ENCODE assay signal across 2 cellular contexts in the genomic region with DNA sequence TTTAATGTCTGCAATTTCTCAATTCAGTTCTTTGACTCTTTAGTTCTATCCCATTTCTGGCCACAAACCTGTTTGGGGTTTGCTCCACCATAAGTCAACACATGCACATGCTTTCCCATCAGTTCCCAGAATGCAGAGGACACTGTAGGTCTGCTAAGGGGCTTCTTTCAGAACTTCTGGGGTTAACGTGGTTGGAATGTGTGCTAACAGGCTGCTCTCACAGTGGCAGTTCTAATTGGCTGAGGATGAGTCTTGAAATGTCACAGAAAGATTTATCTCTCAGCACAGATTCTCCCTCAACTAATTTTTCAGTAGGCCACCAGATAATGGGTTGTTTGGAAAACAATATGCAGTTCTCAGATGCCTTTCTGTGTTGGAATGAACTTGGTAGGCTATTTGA.
TF ChIP-seq lines count a peak whose summit lies in the region.

No MANE protein-coding gene starts in this region.

TF ChIP-seq in SK-N-SH, 30 proteins besides CTCF, POLR2A, EP300 and RAD21 (continued from another document):
- TF ChIP-seq, protein P1, sequence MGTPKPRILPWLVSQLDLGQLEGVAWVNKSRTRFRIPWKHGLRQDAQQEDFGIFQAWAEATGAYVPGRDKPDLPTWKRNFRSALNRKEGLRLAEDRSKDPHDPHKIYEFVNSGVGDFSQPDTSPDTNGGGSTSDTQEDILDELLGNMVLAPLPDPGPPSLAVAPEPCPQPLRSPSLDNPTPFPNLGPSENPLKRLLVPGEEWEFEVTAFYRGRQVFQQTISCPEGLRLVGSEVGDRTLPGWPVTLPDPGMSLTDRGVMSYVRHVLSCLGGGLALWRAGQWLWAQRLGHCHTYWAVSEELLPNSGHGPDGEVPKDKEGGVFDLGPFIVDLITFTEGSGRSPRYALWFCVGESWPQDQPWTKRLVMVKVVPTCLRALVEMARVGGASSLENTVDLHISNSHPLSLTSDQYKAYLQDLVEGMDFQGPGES (IDR thresholded peaks at IDR 0.05; ENCODE audit: low read depth, low read length): no peak
- no peak for TF ChIP-seq GATA2 (CRISPR knock-in tag; IDR thresholded peaks at IDR 0.05)
- TF ChIP-seq MXI1 (IDR thresholded peaks at IDR 0.05; ENCODE audit: low read depth, low read length): no peak
- TF ChIP-seq, protein P2, sequence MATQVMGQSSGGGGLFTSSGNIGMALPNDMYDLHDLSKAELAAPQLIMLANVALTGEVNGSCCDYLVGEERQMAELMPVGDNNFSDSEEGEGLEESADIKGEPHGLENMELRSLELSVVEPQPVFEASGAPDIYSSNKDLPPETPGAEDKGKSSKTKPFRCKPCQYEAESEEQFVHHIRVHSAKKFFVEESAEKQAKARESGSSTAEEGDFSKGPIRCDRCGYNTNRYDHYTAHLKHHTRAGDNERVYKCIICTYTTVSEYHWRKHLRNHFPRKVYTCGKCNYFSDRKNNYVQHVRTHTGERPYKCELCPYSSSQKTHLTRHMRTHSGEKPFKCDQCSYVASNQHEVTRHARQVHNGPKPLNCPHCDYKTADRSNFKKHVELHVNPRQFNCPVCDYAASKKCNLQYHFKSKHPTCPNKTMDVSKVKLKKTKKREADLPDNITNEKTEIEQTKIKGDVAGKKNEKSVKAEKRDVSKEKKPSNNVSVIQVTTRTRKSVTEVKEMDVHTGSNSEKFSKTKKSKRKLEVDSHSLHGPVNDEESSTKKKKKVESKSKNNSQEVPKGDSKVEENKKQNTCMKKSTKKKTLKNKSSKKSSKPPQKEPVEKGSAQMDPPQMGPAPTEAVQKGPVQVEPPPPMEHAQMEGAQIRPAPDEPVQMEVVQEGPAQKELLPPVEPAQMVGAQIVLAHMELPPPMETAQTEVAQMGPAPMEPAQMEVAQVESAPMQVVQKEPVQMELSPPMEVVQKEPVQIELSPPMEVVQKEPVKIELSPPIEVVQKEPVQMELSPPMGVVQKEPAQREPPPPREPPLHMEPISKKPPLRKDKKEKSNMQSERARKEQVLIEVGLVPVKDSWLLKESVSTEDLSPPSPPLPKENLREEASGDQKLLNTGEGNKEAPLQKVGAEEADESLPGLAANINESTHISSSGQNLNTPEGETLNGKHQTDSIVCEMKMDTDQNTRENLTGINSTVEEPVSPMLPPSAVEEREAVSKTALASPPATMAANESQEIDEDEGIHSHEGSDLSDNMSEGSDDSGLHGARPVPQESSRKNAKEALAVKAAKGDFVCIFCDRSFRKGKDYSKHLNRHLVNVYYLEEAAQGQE (IDR thresholded peaks at IDR 0.05; ENCODE audit: low read depth, low read length): no peak
- no peak for TF ChIP-seq FOXJ3 (CRISPR knock-in tag; IDR thresholded peaks at IDR 0.05)
- TF ChIP-seq FOSL2 (IDR thresholded peaks at IDR 0.05; ENCODE audit: borderline replicate concordance, low read depth): no peak
- no peak for TF ChIP-seq MEF2A (IDR thresholded peaks at IDR 0.05; ENCODE audit: borderline replicate concordance, low read depth)
- TF ChIP-seq RCOR1 (IDR thresholded peaks at IDR 0.05; ENCODE audit: low read length): no peak
- TF ChIP-seq, protein P3, sequence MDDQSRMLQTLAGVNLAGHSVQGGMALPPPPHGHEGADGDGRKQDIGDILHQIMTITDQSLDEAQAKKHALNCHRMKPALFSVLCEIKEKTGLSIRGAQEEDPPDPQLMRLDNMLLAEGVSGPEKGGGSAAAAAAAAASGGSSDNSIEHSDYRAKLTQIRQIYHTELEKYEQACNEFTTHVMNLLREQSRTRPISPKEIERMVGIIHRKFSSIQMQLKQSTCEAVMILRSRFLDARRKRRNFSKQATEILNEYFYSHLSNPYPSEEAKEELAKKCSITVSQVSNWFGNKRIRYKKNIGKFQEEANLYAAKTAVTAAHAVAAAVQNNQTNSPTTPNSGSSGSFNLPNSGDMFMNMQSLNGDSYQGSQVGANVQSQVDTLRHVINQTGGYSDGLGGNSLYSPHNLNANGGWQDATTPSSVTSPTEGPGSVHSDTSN (IDR thresholded peaks at IDR 0.05): no peak
- no peak for TF ChIP-seq RFX5 (IDR thresholded peaks at IDR 0.05; ENCODE audit: low read length)
- no peak for TF ChIP-seq YY1 (IDR thresholded peaks at IDR 0.05; ENCODE audit: low read depth)

TF ChIP-seq in SK-N-SH treated with all-trans-retinoic acid at 6 μM for 48 hours, 23 proteins besides CTCF, POLR2A, EP300 and RAD21 (continued from another document):
- TF ChIP-seq, protein P4, sequence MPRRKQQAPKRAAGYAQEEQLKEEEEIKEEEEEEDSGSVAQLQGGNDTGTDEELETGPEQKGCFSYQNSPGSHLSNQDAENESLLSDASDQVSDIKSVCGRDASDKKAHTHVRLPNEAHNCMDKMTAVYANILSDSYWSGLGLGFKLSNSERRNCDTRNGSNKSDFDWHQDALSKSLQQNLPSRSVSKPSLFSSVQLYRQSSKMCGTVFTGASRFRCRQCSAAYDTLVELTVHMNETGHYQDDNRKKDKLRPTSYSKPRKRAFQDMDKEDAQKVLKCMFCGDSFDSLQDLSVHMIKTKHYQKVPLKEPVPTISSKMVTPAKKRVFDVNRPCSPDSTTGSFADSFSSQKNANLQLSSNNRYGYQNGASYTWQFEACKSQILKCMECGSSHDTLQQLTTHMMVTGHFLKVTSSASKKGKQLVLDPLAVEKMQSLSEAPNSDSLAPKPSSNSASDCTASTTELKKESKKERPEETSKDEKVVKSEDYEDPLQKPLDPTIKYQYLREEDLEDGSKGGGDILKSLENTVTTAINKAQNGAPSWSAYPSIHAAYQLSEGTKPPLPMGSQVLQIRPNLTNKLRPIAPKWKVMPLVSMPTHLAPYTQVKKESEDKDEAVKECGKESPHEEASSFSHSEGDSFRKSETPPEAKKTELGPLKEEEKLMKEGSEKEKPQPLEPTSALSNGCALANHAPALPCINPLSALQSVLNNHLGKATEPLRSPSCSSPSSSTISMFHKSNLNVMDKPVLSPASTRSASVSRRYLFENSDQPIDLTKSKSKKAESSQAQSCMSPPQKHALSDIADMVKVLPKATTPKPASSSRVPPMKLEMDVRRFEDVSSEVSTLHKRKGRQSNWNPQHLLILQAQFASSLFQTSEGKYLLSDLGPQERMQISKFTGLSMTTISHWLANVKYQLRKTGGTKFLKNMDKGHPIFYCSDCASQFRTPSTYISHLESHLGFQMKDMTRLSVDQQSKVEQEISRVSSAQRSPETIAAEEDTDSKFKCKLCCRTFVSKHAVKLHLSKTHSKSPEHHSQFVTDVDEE (CRISPR knock-in tag; IDR thresholded peaks at IDR 0.05): no peak
- TF ChIP-seq, protein P5, sequence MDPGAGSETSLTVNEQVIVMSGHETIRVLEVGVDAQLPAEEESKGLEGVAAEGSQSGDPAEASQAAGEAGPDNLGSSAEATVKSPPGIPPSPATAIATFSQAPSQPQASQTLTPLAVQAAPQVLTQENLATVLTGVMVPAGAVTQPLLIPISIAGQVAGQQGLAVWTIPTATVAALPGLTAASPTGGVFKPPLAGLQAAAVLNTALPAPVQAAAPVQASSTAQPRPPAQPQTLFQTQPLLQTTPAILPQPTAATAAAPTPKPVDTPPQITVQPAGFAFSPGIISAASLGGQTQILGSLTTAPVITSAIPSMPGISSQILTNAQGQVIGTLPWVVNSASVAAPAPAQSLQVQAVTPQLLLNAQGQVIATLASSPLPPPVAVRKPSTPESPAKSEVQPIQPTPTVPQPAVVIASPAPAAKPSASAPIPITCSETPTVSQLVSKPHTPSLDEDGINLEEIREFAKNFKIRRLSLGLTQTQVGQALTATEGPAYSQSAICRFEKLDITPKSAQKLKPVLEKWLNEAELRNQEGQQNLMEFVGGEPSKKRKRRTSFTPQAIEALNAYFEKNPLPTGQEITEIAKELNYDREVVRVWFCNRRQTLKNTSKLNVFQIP (CRISPR knock-in tag; IDR thresholded peaks at IDR 0.05; ENCODE audit: borderline replicate concordance, low read depth): no peak
- TF ChIP-seq, protein P6, sequence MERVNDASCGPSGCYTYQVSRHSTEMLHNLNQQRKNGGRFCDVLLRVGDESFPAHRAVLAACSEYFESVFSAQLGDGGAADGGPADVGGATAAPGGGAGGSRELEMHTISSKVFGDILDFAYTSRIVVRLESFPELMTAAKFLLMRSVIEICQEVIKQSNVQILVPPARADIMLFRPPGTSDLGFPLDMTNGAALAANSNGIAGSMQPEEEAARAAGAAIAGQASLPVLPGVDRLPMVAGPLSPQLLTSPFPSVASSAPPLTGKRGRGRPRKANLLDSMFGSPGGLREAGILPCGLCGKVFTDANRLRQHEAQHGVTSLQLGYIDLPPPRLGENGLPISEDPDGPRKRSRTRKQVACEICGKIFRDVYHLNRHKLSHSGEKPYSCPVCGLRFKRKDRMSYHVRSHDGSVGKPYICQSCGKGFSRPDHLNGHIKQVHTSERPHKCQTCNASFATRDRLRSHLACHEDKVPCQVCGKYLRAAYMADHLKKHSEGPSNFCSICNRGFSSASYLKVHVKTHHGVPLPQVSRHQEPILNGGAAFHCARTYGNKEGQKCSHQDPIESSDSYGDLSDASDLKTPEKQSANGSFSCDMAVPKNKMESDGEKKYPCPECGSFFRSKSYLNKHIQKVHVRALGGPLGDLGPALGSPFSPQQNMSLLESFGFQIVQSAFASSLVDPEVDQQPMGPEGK (CRISPR knock-in tag; IDR thresholded peaks at IDR 0.05; ENCODE audit: borderline replicate concordance): no peak
- TF ChIP-seq ZFP30 (CRISPR knock-in tag; IDR thresholded peaks at IDR 0.05) (no peak), ISL1 (CRISPR knock-in tag; IDR thresholded peaks at IDR 0.05) (no peak), BACH2 (CRISPR knock-in tag; IDR thresholded peaks at IDR 0.05; ENCODE audit: borderline replicate concordance) (no peak), ZNF8 (CRISPR knock-in tag; IDR thresholded peaks at IDR 0.05) (no peak), GLIS3 (CRISPR knock-in tag; IDR thresholded peaks at IDR 0.05) (no peak), ESRRG (CRISPR knock-in tag; IDR thresholded peaks at IDR 0.05) (no peak), RARB (CRISPR knock-in tag; IDR thresholded peaks at IDR 0.05) (no peak), OSR1 (CRISPR knock-in tag; IDR thresholded peaks at IDR 0.05) (no peak), TCF4 (CRISPR knock-in tag; IDR thresholded peaks at IDR 0.05; ENCODE audit: borderline replicate concordance) (no peak), SNAI2 (CRISPR knock-in tag; IDR thresholded peaks at IDR 0.05) (no peak)
- TF ChIP-seq, protein P7, sequence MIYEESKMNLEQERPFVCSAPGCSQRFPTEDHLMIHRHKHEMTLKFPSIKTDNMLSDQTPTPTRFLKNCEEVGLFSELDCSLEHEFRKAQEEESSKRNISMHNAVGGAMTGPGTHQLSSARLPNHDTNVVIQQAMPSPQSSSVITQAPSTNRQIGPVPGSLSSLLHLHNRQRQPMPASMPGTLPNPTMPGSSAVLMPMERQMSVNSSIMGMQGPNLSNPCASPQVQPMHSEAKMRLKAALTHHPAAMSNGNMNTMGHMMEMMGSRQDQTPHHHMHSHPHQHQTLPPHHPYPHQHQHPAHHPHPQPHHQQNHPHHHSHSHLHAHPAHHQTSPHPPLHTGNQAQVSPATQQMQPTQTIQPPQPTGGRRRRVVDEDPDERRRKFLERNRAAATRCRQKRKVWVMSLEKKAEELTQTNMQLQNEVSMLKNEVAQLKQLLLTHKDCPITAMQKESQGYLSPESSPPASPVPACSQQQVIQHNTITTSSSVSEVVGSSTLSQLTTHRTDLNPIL (CRISPR knock-in tag; IDR thresholded peaks at IDR 0.05; ENCODE audit: low read depth): no peak
TF ChIP-seq in SK-N-SH treated with all-trans-retinoic acid at 6 μM for 48 hours: peak in this region for 0.
